8 cellular contexts compared by ENCODE assay signal in genomic region chr6:136647363-136647763, GRCh38.
A peak's percentile ranks its signal among the peaks of the same experiment; 100 is the strongest.
DNase-seq lines count a peak whose midpoint lies in the region; ATAC-seq and TF ChIP-seq lines count a peak whose summit lies in the region.

No MANE protein-coding gene starts in this region.

- no peak for TF ChIP-seq CTCF in ovary (IDR thresholded peaks at IDR 0.05)

- H3K4me3 ChIP-seq in ovary, result no peak overlapping the region
- H3K4me3 ChIP-seq in H7 (ENCODE audit: insufficient read depth, low read depth, low read length), result no peak overlapping the region

- no peak overlapping the region for H3K27ac Mint-ChIP-seq in central memory CD8-positive, alpha-beta T cell (ENCODE audit: low read depth)

- WGBS in ovary, 3 donors, result 19 to 22% (median 20%) methylated on average over 8 of the region's 8 CpGs

- no peaks in the 10 kb centered on the region for H3K9me3 Mint-ChIP-seq in central memory CD8-positive, alpha-beta T cell

- peaks cover 9% of the 10 kb centered on the region for H3K36me3 Mint-ChIP-seq in central memory CD8-positive, alpha-beta T cell (ENCODE audit: insufficient read depth)

- H3K27me3 Mint-ChIP-seq in central memory CD8-positive, alpha-beta T cell, result no peaks in the 10 kb centered on the region

- no peak overlapping the region for H3K4me3 Mint-ChIP-seq in central memory CD8-positive, alpha-beta T cell

- DNase-seq in GM03348 (ENCODE audit: low spot score) (peak; percentile 41), T follicular helper cell (ENCODE audit: low read depth) (peak; percentile 40), ovary (peak in 3 of 5 donors; percentile 28 to 48 (median 43)), H7 (no peak), COLO829 (ENCODE audit: low spot score) (no peak), DMS 273 treated with DMSO at 0.1 percent for 48 hours (lab: John Stamatoyannopoulos, UW) (no peak)
- DNase-seq in central memory CD8-positive, alpha-beta T cell (ENCODE audit: low spot score in 2 of 2), result peak in 1 of 2 donors; percentile 24

- TF ChIP-seq POLR2A in ovary (IDR thresholded peaks at IDR 0.05), result no peak

- H3K4me1 Mint-ChIP-seq in central memory CD8-positive, alpha-beta T cell, result no peaks in the 10 kb centered on the region

- peak overlapping the region in 1 of 2 donors; percentile 43 for H3K27ac ChIP-seq in ovary

- intact Hi-C loops in ovary (cut with DNase I), result loop anchor here in 2 of 4 donors (10.0 kb wide), 1 partner anchor 63 kb away; no protein-coding TSS in a partner anchor

- H3K27me3 ChIP-seq in ovary (no peaks in the 10 kb centered on the region), H7 (ENCODE audit: control insufficient read depth, insufficient read depth, low read length) (no peaks in the 10 kb centered on the region)

- TF ChIP-seq EP300 in ovary (IDR thresholded peaks at IDR 0.05), result no peak

- no peaks in the 10 kb centered on the region for H3K9me3 ChIP-seq in ovary

- H3K36me3 ChIP-seq in ovary (no peaks in the 10 kb centered on the region), H7 (replicated peaks; ENCODE audit: control insufficient read depth, insufficient read depth, low read length) (no peaks in the 10 kb centered on the region)

- peak; percentile 55 for ATAC-seq in GM21717 (IDR thresholded peaks at IDR 0.05; ENCODE audit: unreplicated experiment)
- ATAC-seq in central memory CD8-positive, alpha-beta T cell (replicated peaks; ENCODE audit: extremely low read depth, poor library complexity, severe bottlenecking), result peak; percentile 91

- peaks cover 12% of the 10 kb centered on the region for H3K4me1 ChIP-seq in ovary (ENCODE audit: insufficient read depth)

Comparison
In these comparisons a context has a peak if more than half of its experiments do, and no peak if none do; other contexts are left out.
1. DNase-seq: peak in GM03348 (single experiment), T follicular helper cell (single experiment) and ovary (3 of 5); none in H7 (single experiment), COLO829 (single experiment) and DMS 273 treated with DMSO at 0.1 percent for 48 hours (single experiment).